ENCODE assay signal across 9 cellular contexts in the genomic region with DNA sequence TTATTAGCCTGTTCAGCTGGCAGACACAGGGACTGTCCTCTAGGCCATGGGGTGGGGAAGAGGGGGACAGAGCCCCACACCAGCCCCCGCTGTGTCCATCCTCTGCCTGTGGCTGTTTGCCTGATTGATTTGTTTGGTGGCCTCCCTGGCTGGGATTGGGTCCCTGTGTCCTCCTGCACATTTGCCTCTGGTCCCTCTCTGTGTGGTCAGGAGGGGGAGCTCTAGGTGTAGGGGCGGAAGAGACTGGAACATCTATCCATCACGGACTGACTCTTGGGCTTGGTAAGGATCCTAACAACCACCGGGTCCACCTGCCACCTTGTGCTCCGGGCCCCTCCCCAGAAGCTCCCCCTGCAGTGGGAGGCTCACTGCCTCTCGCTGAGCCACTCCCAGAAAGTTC. TPM values are rescaled to one million over a fixed set of nuclear protein-coding genes. Genes with fewer than 3 reads are reported as not detected.
DNase-seq lines count a peak whose midpoint lies in the region; ATAC-seq and TF ChIP-seq lines count a peak whose summit lies in the region.
"Had no signal": no experiment of that assay in that cellular context is flagged by ENCODE, and none has a peak within 500 bp of the region (broad histone marks: within the 10 kb centered on the region; RNA-seq: fewer than 3 reads in every experiment).

No MANE protein-coding gene starts in this region.

- CTCF ChIA-PET in MCF 10A (lab: Yijun Ruan, JAX), result interaction anchor here (0.7 to 2.3 kb wide), 14 partner anchors 9 to 1015 kb away, joined by 3 to 19 read pairs (median 4); no protein-coding TSS in a partner anchor

- H3K27me3 ChIP-seq in breast epithelium, result peaks cover 2 to 35% of the 10 kb centered on the region in 2 donors

- TF ChIP-seq POLR2A in breast epithelium (IDR thresholded peaks at IDR 0.05), result no peak

- no TSS peak for BruUV-seq in MCF 10A (replicated peaks; lab: Mats Ljungman, UMichigan)

- TF ChIP-seq CTCF in MCF 10A (IDR thresholded peaks at IDR 0.05; ENCODE audit: unreplicated experiment) (peak; percentile 54), breast epithelium (IDR thresholded peaks at IDR 0.05) (no peak), choroid plexus epithelial cell (conservative IDR thresholded peaks at IDR 0.05; ENCODE audit: low read depth, low read length) (peak; percentile 48), type B pancreatic cell (conservative IDR thresholded peaks at IDR 0.05) (peak; percentile 35)

- intact Hi-C loops in MCF 10A (cut with micrococcal nuclease) (loop anchor here (1.0 kb wide), 2 partner anchors 28 to 154 kb away; no protein-coding TSS in a partner anchor), breast epithelium (cut with DNase I; ENCODE audit: low total_unique reads) (no loop called here)

- peaks cover 0 to 6% of the 10 kb centered on the region in 2 donors for H3K4me1 ChIP-seq in breast epithelium

- H3K36me3 ChIP-seq in breast epithelium, result no peaks in the 10 kb centered on the region

- H3K9me3 Mint-ChIP-seq in MCF 10A (ENCODE audit: unreplicated experiment) (no peaks in the 10 kb centered on the region), type B pancreatic cell (no peaks in the 10 kb centered on the region)

- H3K4me1 Mint-ChIP-seq in MCF 10A (ENCODE audit: insufficient read depth, unreplicated experiment) (no peaks in the 10 kb centered on the region), type B pancreatic cell (ENCODE audit: unreplicated experiment) (peaks cover 24% of the 10 kb centered on the region)

- H3K4me3 ChIP-seq in breast epithelium (no peak overlapping the region), choroid plexus epithelial cell (ENCODE audit: low read depth, low read length) (no peak overlapping the region)

- DNase-seq in MCF 10A (ENCODE audit: unreplicated experiment) (peak; percentile 63), breast epithelium (ENCODE audit: low spot score in 2 of 2) (no peak), NAMALWA (ENCODE audit: low spot score) (peak; percentile 43), choroid plexus epithelial cell (ENCODE audit: low read depth) (no peak), type B pancreatic cell (ENCODE audit: extremely low spot score, unreplicated experiment) (no peak), NCI-H1092 (lab: John Stamatoyannopoulos, UW) (no peak)
- DNase-seq in activated CD8-positive, alpha-beta memory T cell treated with anti-CD3 and anti-CD28 coated beads, Interleukin-2, amount 50 U/mL, for 4 hours, result no peak
- DNase-seq: activated CD4-positive, alpha-beta T cell treated with anti-CD3 and anti-CD28 coated beads for 48 hours had no signal

- no peaks in the 10 kb centered on the region for H3K9me3 ChIP-seq in breast epithelium

- no peak for ATAC-seq in GM18502 (IDR thresholded peaks at IDR 0.05; ENCODE audit: poor library complexity, unreplicated experiment)

- H3K36me3 Mint-ChIP-seq in MCF 10A (ENCODE audit: insufficient read depth, unreplicated experiment) (no peaks in the 10 kb centered on the region), type B pancreatic cell (no peaks in the 10 kb centered on the region)

- no peak overlapping the region for H3K27ac Mint-ChIP-seq in MCF 10A (ENCODE audit: low read depth, unreplicated experiment)
- no peak overlapping the region for H3K27ac Mint-ChIP-seq in type B pancreatic cell

- H3K27me3 Mint-ChIP-seq in MCF 10A (ENCODE audit: insufficient read depth, unreplicated experiment) (peaks cover 21% of the 10 kb centered on the region), type B pancreatic cell (peaks cover 60% of the 10 kb centered on the region)

- H3K27ac ChIP-seq in breast epithelium, result no peak overlapping the region

- POLR2A ChIA-PET in MCF 10A (lab: Yijun Ruan, JAX), result no interaction called here

- H3K4me3 Mint-ChIP-seq in MCF 10A (ENCODE audit: unreplicated experiment) (no peak overlapping the region), type B pancreatic cell (peak overlapping the region; percentile 52)

RNA-seq across cellular contexts. Expression of gene CCDC167, which starts 38.4 kb away (rescaled TPM):
- total RNA-seq in MCF 10A (2022), result 24.4 and 40.8 TPM in 2 replicates
- 10 to 100 TPM; 14.1 to 39.3 (median 14.8) TPM for total RNA-seq in breast epithelium
- total RNA-seq in type B pancreatic cell (ENCODE audit: low replicate concordance), result 28.1 and 38.3 TPM in 2 replicates

Comparison
In these comparisons a context has a peak if more than half of its experiments do, and no peak if none do; other contexts are left out.
1. DNase-seq: peak in MCF 10A (single experiment) and NAMALWA (single experiment); none in breast epithelium (0 of 2), choroid plexus epithelial cell (single experiment), type B pancreatic cell (single experiment), activated CD8-positive, alpha-beta memory T cell treated with anti-CD3 and anti-CD28 coated beads, Interleukin-2, amount 50 U/mL, for 4 hours (single experiment) and NCI-H1092 (single experiment).
2. CTCF ChIP-seq: peak in MCF 10A (single experiment), choroid plexus epithelial cell (single experiment) and type B pancreatic cell (single experiment); none in breast epithelium (0 of 3).